36 cellular contexts compared by ENCODE assay signal in the genomic region with DNA sequence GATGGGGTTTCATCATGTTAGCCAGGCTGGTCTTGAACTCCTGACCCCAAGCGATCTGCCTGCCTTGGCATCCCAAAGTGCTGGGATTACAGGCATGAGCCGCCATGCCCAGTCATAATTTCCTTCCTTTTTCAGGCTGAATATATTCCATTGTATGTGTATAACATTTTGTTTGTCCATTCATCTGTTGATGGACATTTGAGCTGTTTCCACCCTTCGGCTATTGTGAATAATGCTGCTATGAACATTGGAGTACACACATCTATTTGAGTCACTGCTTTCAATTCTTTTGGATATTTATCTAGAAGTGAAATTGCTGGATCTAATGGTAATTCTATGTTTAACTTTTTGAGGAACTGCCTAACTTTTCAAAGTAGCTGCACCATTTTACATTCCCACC. TPM values are rescaled to one million over a fixed set of nuclear protein-coding genes. Genes with fewer than 3 reads are reported as not detected.
"Had no signal": no experiment of that assay in that cellular context is flagged by ENCODE, and none has a peak within 500 bp of the region (broad histone marks: within the 10 kb centered on the region; RNA-seq: fewer than 3 reads in every experiment).

No MANE protein-coding gene starts in this region.

- H3K36me3 ChIP-seq: ascending aorta, esophagus muscularis mucosa, gastroesophageal sphincter, heart right ventricle had no signal

- H3K4me3 ChIP-seq: ascending aorta, dorsolateral prefrontal cortex, esophagus muscularis mucosa, gastroesophageal sphincter, heart right ventricle, hepatocyte had no signal

- H3K4me1 ChIP-seq: foreskin keratinocyte had no signal

- H3K9me3 Mint-ChIP-seq: activated CD4-positive, alpha-beta memory T cell treated with anti-CD3 and anti-CD28 coated beads for 36 hours; activated CD4-positive, alpha-beta T cell treated with anti-CD3 and anti-CD28 coated beads, Interleukin-2, amount 10 ng/mL, durations not matched to agents 24 days and 14 days; activated naive CD4-positive, alpha-beta T cell treated with anti-CD3 and anti-CD28 coated beads, Interleukin-2, amount 10 ng/mL, durations not matched to agents 7 days and 5 days; activated naive CD4-positive, alpha-beta T cell treated with anti-CD3 and anti-CD28 coated beads, Interleukin-2, amount 50 U/mL, for 72 hours; activated naive CD8-positive, alpha-beta T cell treated with anti-CD3 and anti-CD28 coated beads, Interleukin-2, amount 10 ng/mL, durations not matched to agents 7 days and 5 days; activated T-helper 1 cell treated with anti-CD3 and anti-CD28 coated beads, Interleukin-12 subunit alpha, Interleukin-12 subunit beta, Interleukin-2, Interleukin-4 antibody, amounts not matched to agents 30 ng/mL and 10 ng/mL and 1 ng/mL, durations not matched to agents 14 hours and 24 hours and 36 hours; T-helper 2 cell treated with Interferon-gamma antibody and Interleukin-4, amounts not matched to agents 5 μg/mL and 100 μg/mL, for 36 hours had no signal

- ATAC-seq: activated CD4-positive, alpha-beta T cell treated with anti-CD3 and anti-CD28 coated beads for 36 hours; activated CD8-positive, alpha-beta memory T cell treated with anti-CD3 and anti-CD28 coated beads, Interleukin-2, amount 10 ng/mL, durations not matched to agents 7 days and 5 days; activated CD8-positive, alpha-beta T cell treated with anti-CD3 and anti-CD28 coated beads, Interleukin-2, amount 10 ng/mL, durations not matched to agents 7 days and 5 days; activated naive CD4-positive, alpha-beta T cell treated with anti-CD3 and anti-CD28 coated beads, Interleukin-2, amount 50 U/mL, for 72 hours; foreskin keratinocyte; gastroesophageal sphincter; heart right ventricle; T-helper 17 cell had no signal

- H2AFZ ChIP-seq: hepatocyte had no signal

- DNase-seq: activated CD4-positive, alpha-beta memory T cell treated with anti-CD3 and anti-CD28 coated beads for 36 hours; activated CD4-positive, alpha-beta T cell treated with anti-CD3 and anti-CD28 coated beads for 36 hours; activated CD4-positive, alpha-beta T cell treated with anti-CD3 and anti-CD28 coated beads, Interleukin-2, amount 10 ng/mL, durations not matched to agents 24 days and 14 days; activated CD4-positive, CD25-positive, alpha-beta regulatory T cell; activated CD4-positive, CD25-positive, alpha-beta regulatory T cell treated with anti-CD3 and anti-CD28 coated beads, Interleukin-2, amount 50 U/mL, for 72 hours; activated CD8-positive, alpha-beta memory T cell treated with anti-CD3 and anti-CD28 coated beads, Interleukin-2, amount 10 ng/mL, durations not matched to agents 7 days and 5 days; activated CD8-positive, alpha-beta memory T cell treated with anti-CD3 and anti-CD28 coated beads, Interleukin-2, amount 50 U/mL, for 4 hours; activated CD8-positive, alpha-beta T cell treated with anti-CD3 and anti-CD28 coated beads, Interleukin-2, amount 10 ng/mL, durations not matched to agents 7 days and 5 days; activated gamma-delta T cell; activated naive CD4-positive, alpha-beta T cell; activated naive CD4-positive, alpha-beta T cell treated with anti-CD3 and anti-CD28 coated beads, Interleukin-2, amount 10 ng/mL, durations not matched to agents 7 days and 5 days; activated naive CD8-positive, alpha-beta T cell treated with anti-CD3 and anti-CD28 coated beads, Interleukin-2, amount 10 ng/mL, durations not matched to agents 7 days and 5 days; activated T-cell treated with anti-CD3 and anti-CD28 coated beads, Interleukin-2, amount 50 U/mL, for 1 hour; activated T-cell treated with anti-CD3 and anti-CD28 coated beads, Interleukin-2, amount 50 U/mL, for 48 hours; caudate nucleus; cortex of kidney; dorsolateral prefrontal cortex; erythroblast; foreskin keratinocyte; heart right ventricle; T-helper 1 cell; T-helper 17 cell; T1000 had no signal

- H3K4me2 ChIP-seq: hepatocyte had no signal

- H3K27ac ChIP-seq: ascending aorta, dorsolateral prefrontal cortex, esophagus muscularis mucosa, foreskin keratinocyte, gastroesophageal sphincter, heart right ventricle, hepatocyte had no signal

- H3K36me3 Mint-ChIP-seq: activated CD4-positive, alpha-beta memory T cell treated with anti-CD3 and anti-CD28 coated beads for 36 hours; activated CD8-positive, alpha-beta memory T cell treated with anti-CD3 and anti-CD28 coated beads, Interleukin-2, amount 10 ng/mL, durations not matched to agents 7 days and 5 days; activated naive CD4-positive, alpha-beta T cell treated with anti-CD3 and anti-CD28 coated beads, Interleukin-2, amount 10 ng/mL, durations not matched to agents 7 days and 5 days; activated naive CD4-positive, alpha-beta T cell treated with anti-CD3 and anti-CD28 coated beads, Interleukin-2, amount 50 U/mL, for 72 hours; activated naive CD8-positive, alpha-beta T cell treated with anti-CD3 and anti-CD28 coated beads, Interleukin-2, amount 10 ng/mL, durations not matched to agents 7 days and 5 days; brain had no signal

- H3K4me3 Mint-ChIP-seq: activated CD4-positive, alpha-beta memory T cell treated with anti-CD3 and anti-CD28 coated beads for 36 hours; activated CD4-positive, alpha-beta T cell treated with anti-CD3 and anti-CD28 coated beads for 36 hours; activated CD4-positive, alpha-beta T cell treated with anti-CD3 and anti-CD28 coated beads, Interleukin-2, amount 10 ng/mL, durations not matched to agents 24 days and 14 days; activated CD8-positive, alpha-beta memory T cell treated with anti-CD3 and anti-CD28 coated beads, Interleukin-2, amount 10 ng/mL, durations not matched to agents 7 days and 5 days; activated CD8-positive, alpha-beta T cell treated with anti-CD3 and anti-CD28 coated beads, Interleukin-2, amount 10 ng/mL, durations not matched to agents 7 days and 5 days; activated naive CD4-positive, alpha-beta T cell treated with anti-CD3 and anti-CD28 coated beads, Interleukin-2, amount 10 ng/mL, durations not matched to agents 7 days and 5 days; activated naive CD8-positive, alpha-beta T cell treated with anti-CD3 and anti-CD28 coated beads, Interleukin-2, amount 10 ng/mL, durations not matched to agents 7 days and 5 days; activated T-helper 1 cell treated with anti-CD3 and anti-CD28 coated beads, Interleukin-12 subunit alpha, Interleukin-12 subunit beta, Interleukin-2, Interleukin-4 antibody, amounts not matched to agents 30 ng/mL and 10 ng/mL and 1 ng/mL, durations not matched to agents 14 hours and 24 hours and 36 hours; brain; T-helper 17 cell; T-helper 2 cell treated with Interferon-gamma antibody and Interleukin-4, amounts not matched to agents 5 μg/mL and 100 μg/mL, for 36 hours had no signal

- H3K9me3 ChIP-seq: ascending aorta, esophagus muscularis mucosa, gastroesophageal sphincter had no signal

- H3K79me2 ChIP-seq: hepatocyte had no signal

- H3K27ac Mint-ChIP-seq: activated CD4-positive, alpha-beta memory T cell treated with anti-CD3 and anti-CD28 coated beads for 36 hours; activated CD4-positive, alpha-beta T cell treated with anti-CD3 and anti-CD28 coated beads for 36 hours; activated CD4-positive, alpha-beta T cell treated with anti-CD3 and anti-CD28 coated beads, Interleukin-2, amount 10 ng/mL, durations not matched to agents 24 days and 14 days; activated CD8-positive, alpha-beta memory T cell treated with anti-CD3 and anti-CD28 coated beads, Interleukin-2, amount 10 ng/mL, durations not matched to agents 7 days and 5 days; activated CD8-positive, alpha-beta T cell treated with anti-CD3 and anti-CD28 coated beads, Interleukin-2, amount 10 ng/mL, durations not matched to agents 7 days and 5 days; activated naive CD4-positive, alpha-beta T cell treated with anti-CD3 and anti-CD28 coated beads, Interleukin-2, amount 10 ng/mL, durations not matched to agents 7 days and 5 days; activated naive CD4-positive, alpha-beta T cell treated with anti-CD3 and anti-CD28 coated beads, Interleukin-2, amount 50 U/mL, for 72 hours; activated naive CD8-positive, alpha-beta T cell treated with anti-CD3 and anti-CD28 coated beads, Interleukin-2, amount 10 ng/mL, durations not matched to agents 7 days and 5 days; activated T-helper 1 cell treated with anti-CD3 and anti-CD28 coated beads, Interleukin-12 subunit alpha, Interleukin-12 subunit beta, Interleukin-2, Interleukin-4 antibody, amounts not matched to agents 30 ng/mL and 10 ng/mL and 1 ng/mL, durations not matched to agents 14 hours and 24 hours and 36 hours; brain; T-helper 17 cell; T-helper 2 cell treated with Interferon-gamma antibody and Interleukin-4, amounts not matched to agents 5 μg/mL and 100 μg/mL, for 36 hours had no signal

- FAIRE-seq: colon, endometrium had no signal

RNA-seq across cellular contexts. Expression of a gene that starts 34.6 kb away (rescaled TPM):
- total RNA-seq: activated CD4-positive, alpha-beta memory T cell treated with anti-CD3 and anti-CD28 coated beads for 36 hours; activated CD4-positive, alpha-beta T cell treated with anti-CD3 and anti-CD28 coated beads for 36 hours; activated CD4-positive, alpha-beta T cell treated with anti-CD3 and anti-CD28 coated beads, Interleukin-2, amount 10 ng/mL, durations not matched to agents 24 days and 14 days; activated CD8-positive, alpha-beta memory T cell treated with anti-CD3 and anti-CD28 coated beads for 36 hours; activated CD8-positive, alpha-beta memory T cell treated with anti-CD3 and anti-CD28 coated beads, Interleukin-2, amount 10 ng/mL, durations not matched to agents 7 days and 5 days; activated CD8-positive, alpha-beta T cell treated with anti-CD3 and anti-CD28 coated beads, Interleukin-2, amount 10 ng/mL, durations not matched to agents 7 days and 5 days; activated naive CD4-positive, alpha-beta T cell treated with anti-CD3 and anti-CD28 coated beads, Interleukin-2, amount 50 U/mL, for 72 hours; activated naive CD8-positive, alpha-beta T cell treated with anti-CD3 and anti-CD28 coated beads, Interleukin-2, amount 10 ng/mL, durations not matched to agents 7 days and 5 days; activated T-helper 1 cell treated with anti-CD3 and anti-CD28 coated beads, Interleukin-12 subunit alpha, Interleukin-12 subunit beta, Interleukin-2, Interleukin-4 antibody, amounts not matched to agents 30 ng/mL and 10 ng/mL and 1 ng/mL, durations not matched to agents 14 hours and 24 hours and 36 hours; ascending aorta; chondrocyte; dorsolateral prefrontal cortex; esophagus muscularis mucosa; foreskin keratinocyte; gastroesophageal sphincter; glomerular endothelial cell; hepatocyte; T-helper 17 cell had no signal
- polyA plus RNA-seq: foreskin keratinocyte had no signal
